1 cellular context compared by ENCODE assay signal in the genomic region with DNA sequence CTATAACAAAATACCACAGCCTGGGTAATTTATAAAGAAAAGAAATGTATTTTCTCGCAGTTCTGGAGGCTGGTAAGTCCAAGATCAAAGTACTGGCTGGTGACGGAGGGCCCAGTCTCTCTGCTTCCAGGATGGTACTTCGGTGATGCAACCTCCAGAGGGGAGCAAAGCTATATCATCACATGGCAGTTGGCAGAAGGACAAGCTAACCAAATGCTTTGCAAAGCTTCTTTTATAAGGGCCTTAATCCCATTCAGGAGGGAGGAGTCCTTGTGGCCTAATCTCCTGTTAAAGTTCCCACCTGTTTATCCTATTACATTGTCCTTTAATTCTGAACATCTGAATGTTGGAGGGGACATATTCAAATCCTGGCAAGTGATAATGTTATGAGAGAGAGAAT.
TF ChIP-seq lines count a peak whose summit lies in the region.

No MANE protein-coding gene starts in this region.

TF ChIP-seq in GM12878, 131 proteins besides CTCF, POLR2A, EP300 and RAD21 (continued from another document):
- TF ChIP-seq, protein P1, sequence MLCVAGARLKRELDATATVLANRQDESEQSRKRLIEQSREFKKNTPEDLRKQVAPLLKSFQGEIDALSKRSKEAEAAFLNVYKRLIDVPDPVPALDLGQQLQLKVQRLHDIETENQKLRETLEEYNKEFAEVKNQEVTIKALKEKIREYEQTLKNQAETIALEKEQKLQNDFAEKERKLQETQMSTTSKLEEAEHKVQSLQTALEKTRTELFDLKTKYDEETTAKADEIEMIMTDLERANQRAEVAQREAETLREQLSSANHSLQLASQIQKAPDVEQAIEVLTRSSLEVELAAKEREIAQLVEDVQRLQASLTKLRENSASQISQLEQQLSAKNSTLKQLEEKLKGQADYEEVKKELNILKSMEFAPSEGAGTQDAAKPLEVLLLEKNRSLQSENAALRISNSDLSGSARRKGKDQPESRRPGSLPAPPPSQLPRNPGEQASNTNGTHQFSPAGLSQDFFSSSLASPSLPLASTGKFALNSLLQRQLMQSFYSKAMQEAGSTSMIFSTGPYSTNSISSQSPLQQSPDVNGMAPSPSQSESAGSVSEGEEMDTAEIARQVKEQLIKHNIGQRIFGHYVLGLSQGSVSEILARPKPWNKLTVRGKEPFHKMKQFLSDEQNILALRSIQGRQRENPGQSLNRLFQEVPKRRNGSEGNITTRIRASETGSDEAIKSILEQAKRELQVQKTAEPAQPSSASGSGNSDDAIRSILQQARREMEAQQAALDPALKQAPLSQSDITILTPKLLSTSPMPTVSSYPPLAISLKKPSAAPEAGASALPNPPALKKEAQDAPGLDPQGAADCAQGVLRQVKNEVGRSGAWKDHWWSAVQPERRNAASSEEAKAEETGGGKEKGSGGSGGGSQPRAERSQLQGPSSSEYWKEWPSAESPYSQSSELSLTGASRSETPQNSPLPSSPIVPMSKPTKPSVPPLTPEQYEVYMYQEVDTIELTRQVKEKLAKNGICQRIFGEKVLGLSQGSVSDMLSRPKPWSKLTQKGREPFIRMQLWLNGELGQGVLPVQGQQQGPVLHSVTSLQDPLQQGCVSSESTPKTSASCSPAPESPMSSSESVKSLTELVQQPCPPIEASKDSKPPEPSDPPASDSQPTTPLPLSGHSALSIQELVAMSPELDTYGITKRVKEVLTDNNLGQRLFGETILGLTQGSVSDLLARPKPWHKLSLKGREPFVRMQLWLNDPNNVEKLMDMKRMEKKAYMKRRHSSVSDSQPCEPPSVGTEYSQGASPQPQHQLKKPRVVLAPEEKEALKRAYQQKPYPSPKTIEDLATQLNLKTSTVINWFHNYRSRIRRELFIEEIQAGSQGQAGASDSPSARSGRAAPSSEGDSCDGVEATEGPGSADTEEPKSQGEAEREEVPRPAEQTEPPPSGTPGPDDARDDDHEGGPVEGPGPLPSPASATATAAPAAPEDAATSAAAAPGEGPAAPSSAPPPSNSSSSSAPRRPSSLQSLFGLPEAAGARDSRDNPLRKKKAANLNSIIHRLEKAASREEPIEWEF (IDR thresholded peaks at IDR 0.05; ENCODE audit: insufficient replicate concordance, low read depth, low read length) = no peak
- no peak for TF ChIP-seq NFYA (IDR thresholded peaks at IDR 0.05; ENCODE audit: borderline replicate concordance, low read depth, low read length)
- no peak for TF ChIP-seq GATAD2B (conservative IDR thresholded peaks at IDR 0.05; ENCODE audit: low read depth)
- no peak for TF ChIP-seq RCOR1 (conservative IDR thresholded peaks at IDR 0.05; ENCODE audit: low read depth, low read length)
- TF ChIP-seq, protein P2, sequence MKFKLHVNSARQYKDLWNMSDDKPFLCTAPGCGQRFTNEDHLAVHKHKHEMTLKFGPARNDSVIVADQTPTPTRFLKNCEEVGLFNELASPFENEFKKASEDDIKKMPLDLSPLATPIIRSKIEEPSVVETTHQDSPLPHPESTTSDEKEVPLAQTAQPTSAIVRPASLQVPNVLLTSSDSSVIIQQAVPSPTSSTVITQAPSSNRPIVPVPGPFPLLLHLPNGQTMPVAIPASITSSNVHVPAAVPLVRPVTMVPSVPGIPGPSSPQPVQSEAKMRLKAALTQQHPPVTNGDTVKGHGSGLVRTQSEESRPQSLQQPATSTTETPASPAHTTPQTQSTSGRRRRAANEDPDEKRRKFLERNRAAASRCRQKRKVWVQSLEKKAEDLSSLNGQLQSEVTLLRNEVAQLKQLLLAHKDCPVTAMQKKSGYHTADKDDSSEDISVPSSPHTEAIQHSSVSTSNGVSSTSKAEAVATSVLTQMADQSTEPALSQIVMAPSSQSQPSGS (IDR thresholded peaks at IDR 0.05; ENCODE audit: low read length) = no peak
